ENCODE assay signal across 8 cellular contexts in genomic region chr13:48094781-48095502, GRCh38. TPM values are rescaled to one million over a fixed set of nuclear protein-coding genes. Genes with fewer than 3 reads are reported as not detected.
DNase-seq lines count a peak whose midpoint lies in the region; ATAC-seq and TF ChIP-seq lines count a peak whose summit lies in the region.

Gene MED4 (minus strand): TSS chr13:48095104. CDS start chr13:48095078, 26 bp downstream.

- H3K27ac ChIP-seq in KOPT-K1 (ENCODE audit: low read depth, low read length, poor library complexity, severe bottlenecking) (peak within 1 kb of the TSS; percentile 77), Peyer's patch (peak within 1 kb of the TSS; percentile 74 to 84 (median 78)), esophagus squamous epithelium (peak within 1 kb of the TSS; percentile 85 to 95 (median 92))

- peaks cover 45% of the 10 kb centered on the region for H3K4me1 Mint-ChIP-seq in activated T-cell treated with anti-CD3 and anti-CD28 coated beads, Interleukin-2, amount 50 U/mL, for 72 hours (ENCODE audit: low read depth)

- peaks cover 0 to 3% of the 10 kb centered on the region in 2 donors for H3K9me3 Mint-ChIP-seq in activated T-cell treated with anti-CD3 and anti-CD28 coated beads, Interleukin-2, amount 50 U/mL, for 72 hours

- intact Hi-C loops in esophagus squamous epithelium (cut with DNase I), result no loop called here

- H3K9me3 ChIP-seq in KOPT-K1 (ENCODE audit: insufficient read depth, low read length, poor library complexity, severe bottlenecking), result no peaks in the 10 kb centered on the region
- H3K9me3 ChIP-seq in Peyer's patch, result no peaks in the 10 kb centered on the region
- H3K9me3 ChIP-seq in esophagus squamous epithelium, result no peaks in the 10 kb centered on the region

- H3K36me3 ChIP-seq in KOPT-K1 (ENCODE audit: insufficient read depth, low read length), result peaks cover 8% of the 10 kb centered on the region; the same call in 1 of the 2 replicates
- H3K36me3 ChIP-seq in Peyer's patch, result no peaks in the 10 kb centered on the region
- no peaks in the 10 kb centered on the region for H3K36me3 ChIP-seq in esophagus squamous epithelium

- H3K4me1 ChIP-seq in Peyer's patch (peaks cover 0 to 19% (median 0%) of the 10 kb centered on the region in 4 donors), esophagus squamous epithelium (peaks cover 6 to 45% (median 16%) of the 10 kb centered on the region in 3 donors)

- H3K27me3 ChIP-seq in Peyer's patch (no peaks in the 10 kb centered on the region), esophagus squamous epithelium (no peaks in the 10 kb centered on the region)

- peak; percentile 95 for ATAC-seq in GM21786 (IDR thresholded peaks at IDR 0.05; ENCODE audit: unreplicated experiment)
- peak; percentile 97 to 98 for ATAC-seq in activated T-cell treated with anti-CD3 and anti-CD28 coated beads, Interleukin-2, amount 50 U/mL, for 72 hours (replicated peaks in 1 of 2)

- H3K4me3 Mint-ChIP-seq in activated T-cell treated with anti-CD3 and anti-CD28 coated beads, Interleukin-2, amount 50 U/mL, for 72 hours, result peak within 1 kb of the TSS; percentile 89 to 93

- DNase-seq in Daoy (ENCODE audit: low read depth) (peak; percentile 93), Peyer's patch (peak; percentile 89 to 98 (median 97)), esophagus squamous epithelium (lab: John Stamatoyannopoulos, UW) (peak; percentile 69), myocyte (ENCODE audit: low read depth) (peak; percentile 97)
- DNase-seq in activated T-cell treated with anti-CD3 and anti-CD28 coated beads, Interleukin-2, amount 50 U/mL, for 72 hours, result peak; percentile 97 to 99
- peak; percentile 91 to 95 for DNase-seq in stimulated activated CD8-positive, alpha-beta memory T cell treated with anti-CD3 and anti-CD28 coated beads, Interleukin-7, amount 100 ng/mL, for 48 hours (ENCODE audit: extremely low read depth in 1 of 2, low read depth in 1 of 2)

- no peaks in the 10 kb centered on the region for H3K27me3 Mint-ChIP-seq in activated T-cell treated with anti-CD3 and anti-CD28 coated beads, Interleukin-2, amount 50 U/mL, for 72 hours (ENCODE audit: low read depth)

- 13 to 15% methylated on average over 26 to 27 of the region's 54 CpGs for WGBS in esophagus squamous epithelium, 2 donors

- H3K36me3 Mint-ChIP-seq in activated T-cell treated with anti-CD3 and anti-CD28 coated beads, Interleukin-2, amount 50 U/mL, for 72 hours (ENCODE audit: insufficient read depth in 2 of 2), result peaks cover 3 to 10% of the 10 kb centered on the region in 2 donors

- TF ChIP-seq POLR2A in Peyer's patch (IDR thresholded peaks at IDR 0.05) (peak; percentile 61 to 81), esophagus squamous epithelium (IDR thresholded peaks at IDR 0.05) (peak in 3 of 4 donors; percentile 61 to 83 (median 65))

- H3K4me3 ChIP-seq in Peyer's patch, result peak within 1 kb of the TSS; percentile 80 to 94 (median 86)
- peak within 1 kb of the TSS; percentile 78 to 98 (median 93) for H3K4me3 ChIP-seq in esophagus squamous epithelium

- TF ChIP-seq CTCF in Peyer's patch (IDR thresholded peaks at IDR 0.05) (peak; percentile 99 to 100 (median 99)), esophagus squamous epithelium (IDR thresholded peaks at IDR 0.05) (peak; percentile 97 to 100 (median 99))

- H3K27ac Mint-ChIP-seq in activated T-cell treated with anti-CD3 and anti-CD28 coated beads, Interleukin-2, amount 50 U/mL, for 72 hours, result peak within 1 kb of the TSS; percentile 98

RNA-seq across cellular contexts. Expression of gene MED4, which starts in this region (rescaled TPM):
- total RNA-seq in Daoy (2014; rRNA removed; shearing (Covaris generic)), result 18.0 and 18.8 TPM in 2 replicates
- total RNA-seq in Peyer's patch (10 to 100 TPM; 23.6 to 68.5 (median 44.4) TPM), esophagus squamous epithelium (10 to 100 TPM; 21.5 to 39.9 (median 32.3) TPM), myocyte (21.6 and 34.5 TPM in 2 replicates)
- total RNA-seq in activated T-cell treated with anti-CD3 and anti-CD28 coated beads, Interleukin-2, amount 50 U/mL, for 72 hours, result 10 to 100 TPM; 49.5 to 59.7 TPM
- 29.8 TPM for polyA plus RNA-seq in myocyte (2012)

Comparison
In these comparisons a context has a peak if more than half of its experiments do, and no peak if none do; other contexts are left out.
1. Peak in every context shown above with its lines: DNase-seq, ATAC-seq, H3K4me3 ChIP-seq and H3K27ac ChIP-seq.